ENCODE assay signal across 20 cellular contexts in genomic region chr18:21522530-21522929, GRCh38.
"Had no signal": no experiment of that assay in that cellular context is flagged by ENCODE, and none has a peak within 500 bp of the region (broad histone marks: within the 10 kb centered on the region; RNA-seq: fewer than 3 reads in every experiment).

No MANE protein-coding gene starts in this region.

- H3K9me3 ChIP-seq: MG63, SK-N-SH had no signal

- ATAC-seq: HepG2 had no signal

- DNase-seq: IMR-90, Karpas-422, KG1, MG63, NCI-H1092, NCI-H1105 treated with DMSO at 0.1 percent for 48 hours, NCI-H1417 treated with DMSO at 0.1 percent for 48 hours, NCI-H146, NCI-H1694 treated with DMSO at 0.1 percent for 48 hours, NCI-H1930, NCI-H2081, NCI-H2107, NCI-H2227 treated with DMSO at 0.1 percent for 48 hours, NCI-H524, NCI-H526 treated with DMSO at 0.1 percent for 48 hours, NCI-H748 treated with DMSO at 0.1 percent for 48 hours, RPMI8226, SHP77, SK-N-SH had no signal

- H3K27me3 ChIP-seq: MG63 had no signal

- H3K9ac ChIP-seq: SK-N-SH had no signal

- H3K4me2 ChIP-seq: SK-N-SH had no signal

- H3K4me3 ChIP-seq: MG63 had no signal
